Comparison of ENCODE assay signal across 9 cellular contexts in the genomic region with DNA sequence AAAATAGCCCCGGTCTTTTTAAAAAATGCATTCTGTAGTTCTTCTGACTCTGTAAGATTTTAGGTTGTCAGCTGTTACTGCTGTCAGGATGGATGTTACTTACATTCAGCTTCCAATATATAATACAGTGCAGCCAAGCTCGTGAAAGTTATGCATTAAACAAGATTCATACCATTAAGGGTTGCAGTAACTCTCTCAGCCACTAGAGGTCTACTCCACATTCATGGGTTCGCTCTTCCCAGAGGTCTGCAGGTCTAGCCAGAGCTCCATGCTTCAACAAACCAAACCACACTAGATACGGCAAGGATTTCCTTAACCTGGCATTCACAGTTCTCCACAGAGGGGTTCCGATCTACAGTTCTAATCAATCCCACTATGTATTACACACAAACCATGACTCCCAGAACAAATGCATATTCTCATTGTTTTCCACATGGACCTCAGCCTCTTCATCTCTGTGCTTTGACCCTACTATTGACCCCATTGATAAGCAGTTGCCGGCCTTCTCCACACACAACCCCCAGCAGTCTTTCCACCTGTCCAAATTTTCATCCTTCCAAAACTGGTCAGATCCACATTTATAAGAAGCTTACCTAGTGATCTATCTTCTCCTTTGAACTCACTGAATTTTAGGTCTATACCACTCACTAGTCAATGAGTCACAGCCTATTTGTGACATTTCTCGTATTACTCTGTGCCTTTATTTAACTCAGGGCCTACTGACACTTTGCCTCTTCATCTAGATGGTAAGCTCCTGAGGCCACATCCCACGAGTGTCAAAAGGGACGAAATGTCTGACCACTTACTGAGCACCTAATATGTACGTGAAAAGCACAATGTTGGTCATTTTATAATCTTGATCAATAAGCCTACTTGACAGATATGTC. TPM values are rescaled to one million over a fixed set of nuclear protein-coding genes. Genes with fewer than 3 reads are reported as not detected.
DNase-seq lines count a peak whose midpoint lies in the region; ATAC-seq lines count a peak whose summit lies in the region.
"Had no signal": no experiment of that assay in that cellular context is flagged by ENCODE, and none has a peak within 500 bp of the region (broad histone marks: within the 10 kb centered on the region; RNA-seq: fewer than 3 reads in every experiment).

No MANE protein-coding gene starts in this region.

- intact Hi-C loops in activated CD4-positive, alpha-beta T cell treated with anti-CD3 and anti-CD28 coated beads for 36 hours (cut with DNase I, micrococcal nuclease): loop anchor here (1.0 to 10.0 kb wide), 2 partner anchors 639 to 640 kb away; no protein-coding TSS in a partner anchor

- ATAC-seq in activated CD4-positive, alpha-beta T cell treated with anti-CD3 and anti-CD28 coated beads for 36 hours: no peak
- no peak for ATAC-seq in activated CD8-positive, alpha-beta T cell treated with anti-CD3 and anti-CD28 coated beads, Interleukin-2, amount 10 ng/mL, durations not matched to agents 7 days and 5 days
- ATAC-seq in HG03442 (IDR thresholded peaks at IDR 0.05; ENCODE audit: unreplicated experiment): no peak

- no peaks in the 10 kb centered on the region for H3K9me3 Mint-ChIP-seq in activated CD4-positive, alpha-beta T cell treated with anti-CD3 and anti-CD28 coated beads for 36 hours (ENCODE audit: low read depth)
- no peaks in the 10 kb centered on the region for H3K9me3 Mint-ChIP-seq in activated CD8-positive, alpha-beta T cell treated with anti-CD3 and anti-CD28 coated beads, Interleukin-2, amount 10 ng/mL, durations not matched to agents 7 days and 5 days (ENCODE audit: insufficient read depth)

- peaks cover 1% of the 10 kb centered on the region for H3K27me3 Mint-ChIP-seq in activated CD4-positive, alpha-beta T cell treated with anti-CD3 and anti-CD28 coated beads for 36 hours
- peaks cover 7% of the 10 kb centered on the region for H3K27me3 Mint-ChIP-seq in activated CD8-positive, alpha-beta T cell treated with anti-CD3 and anti-CD28 coated beads, Interleukin-2, amount 10 ng/mL, durations not matched to agents 7 days and 5 days (ENCODE audit: low read depth)

- POLR2A ChIA-PET in activated CD4-positive, alpha-beta T cell treated with anti-CD3 and anti-CD28 coated beads for 36 hours (lab: Charles Lee): interaction anchor here (0.6 kb wide), 1 partner anchor 570 kb away, joined by 3 read pairs; no protein-coding TSS in a partner anchor
- POLR2A ChIA-PET in activated CD8-positive, alpha-beta T cell treated with anti-CD3 and anti-CD28 coated beads, Interleukin-2, amount 10 ng/mL, durations not matched to agents 7 days and 5 days (lab: Charles Lee): no interaction called here

- DNase-seq in activated CD4-positive, alpha-beta T cell treated with anti-CD3 and anti-CD28 coated beads for 36 hours: peak; percentile 9
- no peak for DNase-seq in activated CD4-positive, alpha-beta T cell treated with anti-CD3 and anti-CD28 coated beads for 4 hours
- DNase-seq in Jurkat, Clone E6-1 (ENCODE audit: low read depth, low spot score): peak; percentile 49
- DNase-seq in activated CD8-positive, alpha-beta T cell treated with anti-CD3 and anti-CD28 coated beads, Interleukin-2, amount 10 ng/mL, durations not matched to agents 7 days and 5 days: peak; percentile 26
- DNase-seq in kidney glomerular epithelial cell (lab: John Stamatoyannopoulos, UW): peak; percentile 43
- no peak for DNase-seq in effector CD4-positive, alpha-beta T cell
- DNase-seq in DMS153 (lab: John Stamatoyannopoulos, UW): no peak

- CTCF ChIA-PET in activated CD4-positive, alpha-beta T cell treated with anti-CD3 and anti-CD28 coated beads for 36 hours (lab: Charles Lee): interaction anchor here (0.6 to 3.0 kb wide), 23 partner anchors 8 to 639 kb away, joined by 3 to 10 read pairs (median 3); no protein-coding TSS in a partner anchor
- CTCF ChIA-PET in activated CD8-positive, alpha-beta T cell treated with anti-CD3 and anti-CD28 coated beads, Interleukin-2, amount 10 ng/mL, durations not matched to agents 7 days and 5 days (lab: Charles Lee): interaction anchor here (0.6 to 2.3 kb wide), 23 partner anchors 10 to 836 kb away, joined by 3 to 14 read pairs (median 3); no protein-coding TSS in a partner anchor

- H3K27ac Mint-ChIP-seq in activated CD4-positive, alpha-beta T cell treated with anti-CD3 and anti-CD28 coated beads for 36 hours: no peak overlapping the region
- H3K27ac Mint-ChIP-seq in activated CD8-positive, alpha-beta T cell treated with anti-CD3 and anti-CD28 coated beads, Interleukin-2, amount 10 ng/mL, durations not matched to agents 7 days and 5 days: no peak overlapping the region
- H3K27ac Mint-ChIP-seq: activated naive CD8-positive, alpha-beta T cell had no signal

- no peaks in the 10 kb centered on the region for H3K36me3 Mint-ChIP-seq in activated CD4-positive, alpha-beta T cell treated with anti-CD3 and anti-CD28 coated beads for 36 hours (ENCODE audit: low read depth)
- H3K36me3 Mint-ChIP-seq in activated CD8-positive, alpha-beta T cell treated with anti-CD3 and anti-CD28 coated beads, Interleukin-2, amount 10 ng/mL, durations not matched to agents 7 days and 5 days (ENCODE audit: low read depth): no peaks in the 10 kb centered on the region
- H3K36me3 Mint-ChIP-seq: activated naive CD8-positive, alpha-beta T cell had no signal

- no peaks in the 10 kb centered on the region for H3K4me1 Mint-ChIP-seq in activated CD4-positive, alpha-beta T cell treated with anti-CD3 and anti-CD28 coated beads for 36 hours
- H3K4me1 Mint-ChIP-seq in activated CD8-positive, alpha-beta T cell treated with anti-CD3 and anti-CD28 coated beads, Interleukin-2, amount 10 ng/mL, durations not matched to agents 7 days and 5 days (ENCODE audit: low read depth): no peaks in the 10 kb centered on the region

- no peak overlapping the region for H3K4me3 ChIP-seq in Jurkat, Clone E6-1 (ENCODE audit: low read length)

- no peak overlapping the region for H3K4me3 Mint-ChIP-seq in activated CD4-positive, alpha-beta T cell treated with anti-CD3 and anti-CD28 coated beads for 36 hours
- no peak overlapping the region for H3K4me3 Mint-ChIP-seq in activated CD8-positive, alpha-beta T cell treated with anti-CD3 and anti-CD28 coated beads, Interleukin-2, amount 10 ng/mL, durations not matched to agents 7 days and 5 days
- H3K4me3 Mint-ChIP-seq: activated naive CD8-positive, alpha-beta T cell had no signal

RNA-seq across cellular contexts. Expression of a gene that starts 33.7 kb away (rescaled TPM):
- 10 to 100 TPM; 22.2 to 27.7 TPM for total RNA-seq in activated CD4-positive, alpha-beta T cell treated with anti-CD3 and anti-CD28 coated beads for 36 hours
- polyA plus RNA-seq in Jurkat, Clone E6-1 (2012; ENCODE audit: insufficient read depth, insufficient read length): 4.6 TPM
- total RNA-seq in activated CD8-positive, alpha-beta T cell treated with anti-CD3 and anti-CD28 coated beads, Interleukin-2, amount 10 ng/mL, durations not matched to agents 7 days and 5 days: 10 to 100 TPM; 25.8 to 30.3 TPM

Comparison
In these comparisons a context has a peak if more than half of its experiments do, and no peak if none do; other contexts are left out.
1. DNase-seq: peak in activated CD4-positive, alpha-beta T cell treated with anti-CD3 and anti-CD28 coated beads for 36 hours (single experiment), Jurkat, Clone E6-1 (single experiment), activated CD8-positive, alpha-beta T cell treated with anti-CD3 and anti-CD28 coated beads, Interleukin-2, amount 10 ng/mL, durations not matched to agents 7 days and 5 days (single experiment) and kidney glomerular epithelial cell (single experiment); none in activated CD4-positive, alpha-beta T cell treated with anti-CD3 and anti-CD28 coated beads for 4 hours (0 of 2), effector CD4-positive, alpha-beta T cell (single experiment) and DMS153 (single experiment).